ENCODE assay signal across 16 cellular contexts in genomic region chr19:51102991-51103390, GRCh38. TPM values are rescaled to one million over a fixed set of nuclear protein-coding genes. Genes with fewer than 3 reads are reported as not detected.
DNase-seq lines count a peak whose midpoint lies in the region; ATAC-seq and TF ChIP-seq lines count a peak whose summit lies in the region.
"Had no signal": no experiment of that assay in that cellular context is flagged by ENCODE, and none has a peak within 500 bp of the region (broad histone marks: within the 10 kb centered on the region; RNA-seq: fewer than 3 reads in every experiment).

No MANE protein-coding gene starts in this region.

- H3K9me3 Mint-ChIP-seq in activated T-cell treated with anti-CD3 and anti-CD28 coated beads, Interleukin-2, amount 50 U/mL, for 72 hours: no peaks in the 10 kb centered on the region
- H3K9me3 Mint-ChIP-seq in central memory CD8-positive, alpha-beta T cell: no peaks in the 10 kb centered on the region
- H3K9me3 Mint-ChIP-seq in activated naive CD4-positive, alpha-beta T cell treated with anti-CD3 and anti-CD28 coated beads, Interleukin-2, amount 10 ng/mL, durations not matched to agents 7 days and 5 days: no peaks in the 10 kb centered on the region
- H3K9me3 Mint-ChIP-seq: CD4-positive, alpha-beta T cell had no signal

- H3K36me3 ChIP-seq in PC-3 (ENCODE audit: low read depth, low read length) (peaks cover 17% of the 10 kb centered on the region), muscle layer of colon (ENCODE audit: insufficient read depth, low read length) (no peaks in the 10 kb centered on the region)

- intact Hi-C loops in PC-3 (cut with micrococcal nuclease): no loop called here

- H3K4me1 ChIP-seq in PC-3 (ENCODE audit: insufficient read depth, low read length): peaks cover 13% of the 10 kb centered on the region; the same call in 1 of the 2 replicates
- H3K4me1 ChIP-seq in muscle layer of colon (ENCODE audit: insufficient read depth, low read length): peaks cover 18% of the 10 kb centered on the region
- H3K4me1 ChIP-seq: Caco-2 had no signal

- TF ChIP-seq CTCF in PC-3 (conservative IDR thresholded peaks at IDR 0.05; ENCODE audit: low read depth, low read length): no peak

- peaks cover 35% of the 10 kb centered on the region for H3K4me1 Mint-ChIP-seq in activated T-cell treated with anti-CD3 and anti-CD28 coated beads, Interleukin-2, amount 50 U/mL, for 72 hours (ENCODE audit: low read depth)
- H3K4me1 Mint-ChIP-seq in central memory CD8-positive, alpha-beta T cell: peaks cover 52% of the 10 kb centered on the region
- H3K4me1 Mint-ChIP-seq in activated naive CD4-positive, alpha-beta T cell treated with anti-CD3 and anti-CD28 coated beads, Interleukin-2, amount 10 ng/mL, durations not matched to agents 7 days and 5 days: peaks cover 39% of the 10 kb centered on the region

- H3K27me3 Mint-ChIP-seq in activated T-cell treated with anti-CD3 and anti-CD28 coated beads, Interleukin-2, amount 50 U/mL, for 72 hours (ENCODE audit: low read depth): no peaks in the 10 kb centered on the region
- H3K27me3 Mint-ChIP-seq in central memory CD8-positive, alpha-beta T cell: no peaks in the 10 kb centered on the region
- H3K27me3 Mint-ChIP-seq in activated naive CD4-positive, alpha-beta T cell treated with anti-CD3 and anti-CD28 coated beads, Interleukin-2, amount 10 ng/mL, durations not matched to agents 7 days and 5 days: no peaks in the 10 kb centered on the region
- H3K27me3 Mint-ChIP-seq: CD4-positive, alpha-beta T cell had no signal

- H3K79me2 ChIP-seq in PC-3 (ENCODE audit: low read length): peaks cover 64% of the 10 kb centered on the region

- H3K4me3 ChIP-seq in PC-3 (ENCODE audit: low read length): no peak overlapping the region
- no peak overlapping the region for H3K4me3 ChIP-seq in muscle layer of colon (ENCODE audit: low read depth in 1 of 2, low read length in 2 of 2)
- H3K4me3 ChIP-seq: GM23338 had no signal

- H3K27me3 ChIP-seq in PC-3 (ENCODE audit: low read length) (no peaks in the 10 kb centered on the region), muscle layer of colon (ENCODE audit: control insufficient read depth in 1 of 2, insufficient read depth in 2 of 2, low read length in 2 of 2) (no peaks in the 10 kb centered on the region)

- no peak overlapping the region for H3K9ac ChIP-seq in PC-3 (ENCODE audit: low read length)
- peak overlapping the region; percentile 6 for H3K9ac ChIP-seq in muscle layer of colon (ENCODE audit: low read length)

- no peak overlapping the region for H3K4me3 Mint-ChIP-seq in activated T-cell treated with anti-CD3 and anti-CD28 coated beads, Interleukin-2, amount 50 U/mL, for 72 hours
- no peak overlapping the region for H3K4me3 Mint-ChIP-seq in central memory CD8-positive, alpha-beta T cell
- H3K4me3 Mint-ChIP-seq in activated naive CD4-positive, alpha-beta T cell treated with anti-CD3 and anti-CD28 coated beads, Interleukin-2, amount 10 ng/mL, durations not matched to agents 7 days and 5 days: no peak overlapping the region
- H3K4me3 Mint-ChIP-seq: CD4-positive, alpha-beta T cell; GM23338 had no signal

- H3K27ac Mint-ChIP-seq in activated T-cell treated with anti-CD3 and anti-CD28 coated beads, Interleukin-2, amount 50 U/mL, for 72 hours: peak overlapping the region; percentile 62
- peak overlapping the region; percentile 48 for H3K27ac Mint-ChIP-seq in central memory CD8-positive, alpha-beta T cell (ENCODE audit: low read depth)
- H3K27ac Mint-ChIP-seq in activated naive CD4-positive, alpha-beta T cell treated with anti-CD3 and anti-CD28 coated beads, Interleukin-2, amount 10 ng/mL, durations not matched to agents 7 days and 5 days: no peak overlapping the region
- H3K27ac Mint-ChIP-seq: CD4-positive, alpha-beta T cell; GM23338 had no signal

- H4K20me1 ChIP-seq in PC-3 (ENCODE audit: low read length): peaks cover 10% of the 10 kb centered on the region

- H3K36me3 Mint-ChIP-seq in activated T-cell treated with anti-CD3 and anti-CD28 coated beads, Interleukin-2, amount 50 U/mL, for 72 hours (ENCODE audit: insufficient read depth in 2 of 2): peaks cover 2 to 15% of the 10 kb centered on the region in 2 donors
- peaks cover 34% of the 10 kb centered on the region for H3K36me3 Mint-ChIP-seq in central memory CD8-positive, alpha-beta T cell (ENCODE audit: insufficient read depth)
- peaks cover 43% of the 10 kb centered on the region for H3K36me3 Mint-ChIP-seq in activated naive CD4-positive, alpha-beta T cell treated with anti-CD3 and anti-CD28 coated beads, Interleukin-2, amount 10 ng/mL, durations not matched to agents 7 days and 5 days

- no peaks in the 10 kb centered on the region for H3F3A ChIP-seq in PC-3 (ENCODE audit: low read length, unreplicated experiment)

- H3K9me3 ChIP-seq in PC-3 (ENCODE audit: low read length) (no peaks in the 10 kb centered on the region), muscle layer of colon (ENCODE audit: low read length) (no peaks in the 10 kb centered on the region)
- H3K9me3 ChIP-seq: Caco-2 had no signal

- H3K9me2 ChIP-seq in PC-3 (replicated peaks; ENCODE audit: low read length): no peaks in the 10 kb centered on the region

- H2AFZ ChIP-seq in PC-3 (ENCODE audit: low read length): no peak overlapping the region
- H2AFZ ChIP-seq: GM23338 had no signal

- no peak for ATAC-seq in activated T-cell treated with anti-CD3 and anti-CD28 coated beads, Interleukin-2, amount 50 U/mL, for 72 hours (replicated peaks in 1 of 2)
- ATAC-seq in PC-3: peak; percentile 45
- ATAC-seq in central memory CD8-positive, alpha-beta T cell (replicated peaks; ENCODE audit: extremely low read depth, poor library complexity, severe bottlenecking): no peak

- no peak for DNase-seq in activated T-cell treated with anti-CD3 and anti-CD28 coated beads, Interleukin-2, amount 50 U/mL, for 72 hours
- DNase-seq in activated T-cell treated with anti-CD3 and anti-CD28 coated beads, Interleukin-2, amount 50 U/mL, for 48 hours: no peak
- peak; percentile 52 for DNase-seq in PC-3
- no peak for DNase-seq in central memory CD8-positive, alpha-beta T cell (ENCODE audit: low spot score in 2 of 2)
- no peak for DNase-seq in activated naive CD4-positive, alpha-beta T cell treated with anti-CD3 and anti-CD28 coated beads, Interleukin-2, amount 10 ng/mL, durations not matched to agents 7 days and 5 days
- DNase-seq in SHP77 treated with DMSO at 0.1 percent for 48 hours (lab: John Stamatoyannopoulos, UW): no peak
- DNase-seq in dermis blood vessel endothelial cell: no peak
- DNase-seq: Caco-2; CD4-positive, alpha-beta T cell; HCEC 1CT had no signal

- no peak overlapping the region for H3K4me2 ChIP-seq in PC-3 (ENCODE audit: low read length)
- H3K4me2 ChIP-seq: GM23338 had no signal

- POLR2A ChIA-PET in PC-3 (lab: Charles Lee; ENCODE audit: unreplicated experiment): no interaction called here

- no TSS peak for BruUV-seq in PC-3 (replicated peaks; lab: Mats Ljungman, UMichigan)

- CTCF ChIA-PET in PC-3 (lab: Charles Lee): no interaction called here
- CTCF ChIA-PET in activated naive CD4-positive, alpha-beta T cell treated with anti-CD3 and anti-CD28 coated beads, Interleukin-2, amount 10 ng/mL, durations not matched to agents 7 days and 5 days (lab: Charles Lee): no interaction called here

- H3K27ac ChIP-seq in PC-3 (ENCODE audit: low read length): no peak overlapping the region
- no peak overlapping the region for H3K27ac ChIP-seq in muscle layer of colon (ENCODE audit: low read depth, low read length)
- H3K27ac ChIP-seq: C4-2B, HL-60 had no signal

RNA-seq across cellular contexts. Expression of gene CTU1, which starts 5.2 kb away (rescaled TPM):
- 10 to 100 TPM; 10.7 to 11.9 TPM for total RNA-seq in activated T-cell treated with anti-CD3 and anti-CD28 coated beads, Interleukin-2, amount 50 U/mL, for 72 hours
- total RNA-seq in PC-3 (2014; rRNA removed) (29.0 and 40.8 TPM in 2 replicates), dermis blood vessel endothelial cell (10.0 and 15.8 TPM in 2 replicates)

RNA-seq across cellular contexts. Expression of gene KLK14, which starts 20.3 kb away (rescaled TPM):
- 1 to 10 TPM in 1 of 2 donors, under 1 TPM in 1; 0.69 to 1.2 TPM for total RNA-seq in activated T-cell treated with anti-CD3 and anti-CD28 coated beads, Interleukin-2, amount 50 U/mL, for 72 hours
- total RNA-seq in PC-3 (2014; rRNA removed) (not detected in 2 replicates), dermis blood vessel endothelial cell (not detected in 2 replicates)
- total RNA-seq: A172, Caco-2, GM23338, HT1080 had no signal

RNA-seq across cellular contexts. Expression of gene SIGLEC9, which starts 21.7 kb away (rescaled TPM):
- total RNA-seq in activated T-cell treated with anti-CD3 and anti-CD28 coated beads, Interleukin-2, amount 50 U/mL, for 72 hours: 1 to 10 TPM in 1 of 2 donors, under 1 TPM in 1; 0.74 to 1.6 TPM
- total RNA-seq in PC-3 (2014; rRNA removed): not detected in 2 replicates
- total RNA-seq in dermis blood vessel endothelial cell: 0.19 TPM in 1 of 2 replicates, not detected in the other
- total RNA-seq: A172, Caco-2, GM23338 had no signal

RNA-seq across cellular contexts. Expression of gene KLK13, which starts 38.1 kb away (rescaled TPM):
- not detected for total RNA-seq in activated T-cell treated with anti-CD3 and anti-CD28 coated beads, Interleukin-2, amount 50 U/mL, for 72 hours
- total RNA-seq in PC-3 (2014; rRNA removed) (not detected in 2 replicates), dermis blood vessel endothelial cell (not detected in 2 replicates)
- total RNA-seq: A172; Caco-2; CD4-positive, alpha-beta T cell; HT1080 had no signal

RNA-seq across cellular contexts. Expression of gene SIGLEC7, which starts 39.1 kb away (rescaled TPM):
- total RNA-seq in activated T-cell treated with anti-CD3 and anti-CD28 coated beads, Interleukin-2, amount 50 U/mL, for 72 hours: not detected
- not detected in 2 replicates for total RNA-seq in PC-3 (2014; rRNA removed)
- not detected in 2 replicates for total RNA-seq in dermis blood vessel endothelial cell
- total RNA-seq: A172, Caco-2, GM23338, HT1080 had no signal
